Comparison of ENCODE assay signal across 8 cellular contexts in genomic region chr11:44578279-44578678, GRCh38. TPM values are rescaled to one million over a fixed set of nuclear protein-coding genes. Genes with fewer than 3 reads are reported as not detected.
DNase-seq lines count a peak whose midpoint lies in the region; ATAC-seq and TF ChIP-seq lines count a peak whose summit lies in the region.

No MANE protein-coding gene starts in this region.

- H3K27me3 Mint-ChIP-seq in IgD-negative memory B cell, result peaks cover 2% of the 10 kb centered on the region
- H3K27me3 Mint-ChIP-seq in central memory CD8-positive, alpha-beta T cell, result no peaks in the 10 kb centered on the region
- H3K27me3 Mint-ChIP-seq in mesothelial cell of epicardium (ENCODE audit: low read depth), result no peaks in the 10 kb centered on the region

- TF ChIP-seq CTCF in mesothelial cell of epicardium (IDR thresholded peaks at IDR 0.05; ENCODE audit: unreplicated experiment) (no peak), omental fat pad (IDR thresholded peaks at IDR 0.05) (no peak)

- H3K27ac Mint-ChIP-seq in IgD-negative memory B cell (peak overlapping the region; percentile 12 to 98 (median 93)), mesothelial cell of epicardium (no peak overlapping the region)
- H3K27ac Mint-ChIP-seq in central memory CD8-positive, alpha-beta T cell (ENCODE audit: low read depth), result peak overlapping the region; percentile 63

- peak; percentile 48 for ATAC-seq in GM19438 (IDR thresholded peaks at IDR 0.05; ENCODE audit: low read depth, unreplicated experiment)
- ATAC-seq in central memory CD8-positive, alpha-beta T cell (replicated peaks; ENCODE audit: extremely low read depth, poor library complexity, severe bottlenecking), result no peak
- no peak for ATAC-seq in GM21737 (IDR thresholded peaks at IDR 0.05; ENCODE audit: unreplicated experiment)
- no peak for ATAC-seq in HG03469 (IDR thresholded peaks at IDR 0.05; ENCODE audit: unreplicated experiment)
- ATAC-seq in omental fat pad (ENCODE audit: low FRiP score), result no peak

- H3K36me3 Mint-ChIP-seq in IgD-negative memory B cell (peaks cover 8% of the 10 kb centered on the region), mesothelial cell of epicardium (no peaks in the 10 kb centered on the region)
- H3K36me3 Mint-ChIP-seq in central memory CD8-positive, alpha-beta T cell (ENCODE audit: insufficient read depth), result peaks cover 5% of the 10 kb centered on the region

- H3K9me3 Mint-ChIP-seq in IgD-negative memory B cell (no peaks in the 10 kb centered on the region), mesothelial cell of epicardium (peaks cover 6% of the 10 kb centered on the region)
- peaks cover 5% of the 10 kb centered on the region for H3K9me3 Mint-ChIP-seq in central memory CD8-positive, alpha-beta T cell

- DNase-seq in GF-D8 (lab: John Stamatoyannopoulos, UW) (peak; percentile 16), mesothelial cell of epicardium (ENCODE audit: low spot score in 2 of 2, unreplicated experiment in 2 of 2) (no peak), omental fat pad (ENCODE audit: low spot score) (no peak)
- no peak for DNase-seq in central memory CD8-positive, alpha-beta T cell (ENCODE audit: low spot score in 2 of 2)

- H3K4me1 Mint-ChIP-seq in IgD-negative memory B cell (peaks cover 54 to 71% (median 69%) of the 10 kb centered on the region in 3 donors), mesothelial cell of epicardium (peaks cover 7% of the 10 kb centered on the region)
- peaks cover 67% of the 10 kb centered on the region for H3K4me1 Mint-ChIP-seq in central memory CD8-positive, alpha-beta T cell

- H3K4me3 Mint-ChIP-seq in IgD-negative memory B cell, result peak overlapping the region in 3 of 4 donors; percentile 1 to 92 (median 84)
- peak overlapping the region; percentile 4 for H3K4me3 Mint-ChIP-seq in central memory CD8-positive, alpha-beta T cell
- H3K4me3 Mint-ChIP-seq in mesothelial cell of epicardium, result no peak overlapping the region

RNA-seq across cellular contexts. Expression of gene CD82, which starts 12.8 kb away (rescaled TPM):
- 544 TPM for polyA plus RNA-seq in IgD-negative memory B cell
- total RNA-seq in mesothelial cell of epicardium, result 10.6 to 11.8 TPM (median 11.2 TPM) in 3 replicates
- total RNA-seq in omental fat pad, result 10 to 100 TPM in 3 of 4 donors, 1 to 10 TPM in 1; 8.9 to 30.6 (median 20.3) TPM
